Comparison of ENCODE assay signal across 18 cellular contexts in genomic region chr4:32142075-32142474, GRCh38.
DNase-seq lines count a peak whose midpoint lies in the region; ATAC-seq and TF ChIP-seq lines count a peak whose summit lies in the region.
"Had no signal": no experiment of that assay in that cellular context is flagged by ENCODE, and none has a peak within 500 bp of the region (broad histone marks: within the 10 kb centered on the region; RNA-seq: fewer than 3 reads in every experiment).

No MANE protein-coding gene starts in this region.

- H3K27ac ChIP-seq in RWPE2 (ENCODE audit: poor library complexity, severe bottlenecking), result peak overlapping the region; percentile 82
- H3K27ac ChIP-seq: Peyer's patch had no signal

- H3K9me3 ChIP-seq in RWPE2 (ENCODE audit: severe bottlenecking), result no peaks in the 10 kb centered on the region
- H3K9me3 ChIP-seq: Peyer's patch, SK-N-SH had no signal

- ATAC-seq in RWPE2 (ENCODE audit: low read depth), result no peak
- no peak for ATAC-seq in HG03571 (IDR thresholded peaks at IDR 0.05; ENCODE audit: unreplicated experiment)
- ATAC-seq: T-helper 17 cell had no signal

- no peaks in the 10 kb centered on the region for H3K36me3 ChIP-seq in RWPE2 (ENCODE audit: low read depth)
- H3K36me3 ChIP-seq: Peyer's patch had no signal

- TF ChIP-seq CTCF in RWPE2 (IDR thresholded peaks at IDR 0.05; ENCODE audit: poor library complexity, severe bottlenecking), result no peak
- TF ChIP-seq CTCF in astrocyte of the spinal cord (IDR thresholded peaks at IDR 0.05; ENCODE audit: low read depth, low read length), result no peak

- no peaks in the 10 kb centered on the region for H3K27me3 ChIP-seq in RWPE2 (ENCODE audit: insufficient read depth, poor library complexity, severe bottlenecking)
- H3K27me3 ChIP-seq: Peyer's patch had no signal

- DNase-seq in MV-4-11 (lab: John Stamatoyannopoulos, UW) (peak; percentile 70), RWPE2 (ENCODE audit: low spot score) (no peak), astrocyte of the spinal cord (ENCODE audit: low read depth, low spot score) (peak; percentile 5), NCI-H1417 (lab: John Stamatoyannopoulos, UW) (no peak), NCI-H510A (lab: John Stamatoyannopoulos, UW) (no peak), GF-D8 (lab: John Stamatoyannopoulos, UW) (no peak)
- DNase-seq: CD4-positive, CD25-positive, alpha-beta regulatory T cell; DMS53; Karpas-422; NCI-H1048; NCI-H226; NCI-H526; NK-92 treated with Interleukin-12 subunit alpha and Interleukin-12 subunit beta, amount 100 ng/mL, for 24 hours; Peyer's patch; Right ventricle myocardium superior; SK-N-SH; T-helper 17 cell had no signal

- in situ Hi-C loops in astrocyte of the spinal cord (cut with HindIII; ENCODE audit: low sequenced_read_pairs), result no loop called here

- H3K4me1 ChIP-seq in RWPE2 (ENCODE audit: insufficient read depth, poor library complexity, severe bottlenecking), result peaks cover 20% of the 10 kb centered on the region
- H3K4me1 ChIP-seq: Peyer's patch had no signal

- H3K4me3 ChIP-seq in RWPE2 (ENCODE audit: severe bottlenecking), result no peak overlapping the region
- H3K4me3 ChIP-seq in astrocyte of the spinal cord (ENCODE audit: low read depth, low read length), result no peak overlapping the region
- H3K4me3 ChIP-seq: Peyer's patch had no signal

Comparison
In these comparisons a context has a peak if more than half of its experiments do, and no peak if none do; other contexts are left out.
1. DNase-seq: peak in MV-4-11 (single experiment) and astrocyte of the spinal cord (single experiment); none in RWPE2 (single experiment), NCI-H1417 (0 of 3), NCI-H510A (single experiment) and GF-D8 (single experiment).